In genomic region chr19:1103691-1104451, GRCh38 we compare ENCODE assay signal across 8 cellular contexts. TPM values are rescaled to one million over a fixed set of nuclear protein-coding genes. Genes with fewer than 3 reads are reported as not detected.
A peak's percentile ranks its signal among the peaks of the same experiment; 100 is the strongest.
DNase-seq lines count a peak whose midpoint lies in the region; ATAC-seq and TF ChIP-seq lines count a peak whose summit lies in the region.

A gene with protein sequence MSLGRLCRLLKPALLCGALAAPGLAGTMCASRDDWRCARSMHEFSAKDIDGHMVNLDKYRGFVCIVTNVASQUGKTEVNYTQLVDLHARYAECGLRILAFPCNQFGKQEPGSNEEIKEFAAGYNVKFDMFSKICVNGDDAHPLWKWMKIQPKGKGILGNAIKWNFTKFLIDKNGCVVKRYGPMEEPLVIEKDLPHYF (plus strand): TSS chr19:1103994. CDS start chr19:1104044, 50 bp downstream.

- no peaks in the 10 kb centered on the region for H3K27me3 ChIP-seq in BJ (ENCODE audit: control insufficient read depth, insufficient read depth, low read length)

- H3K27ac Mint-ChIP-seq in activated CD4-positive, alpha-beta T cell treated with anti-CD3 and anti-CD28 coated beads, Interleukin-2, amount 10 ng/mL, durations not matched to agents 7 days and 5 days = peak within 1 kb of the TSS; percentile 89

- peak within 1 kb of the TSS; percentile 80 for H3K4me3 ChIP-seq in BJ (ENCODE audit: low read depth, low read length)
- H3K4me3 ChIP-seq in coronary artery = peak within 1 kb of the TSS; percentile 96

- no peak for TF ChIP-seq CTCF in BJ (IDR thresholded peaks at IDR 0.05; ENCODE audit: insufficient read depth, low read depth, low read length)
- TF ChIP-seq CTCF in coronary artery (IDR thresholded peaks at IDR 0.05) = no peak

- peaks cover 10% of the 10 kb centered on the region for H3K36me3 Mint-ChIP-seq in activated CD4-positive, alpha-beta T cell treated with anti-CD3 and anti-CD28 coated beads, Interleukin-2, amount 10 ng/mL, durations not matched to agents 7 days and 5 days (ENCODE audit: low read depth)

- peak within 1 kb of the TSS; percentile 72 for H3K4me3 Mint-ChIP-seq in activated CD4-positive, alpha-beta T cell treated with anti-CD3 and anti-CD28 coated beads, Interleukin-2, amount 10 ng/mL, durations not matched to agents 7 days and 5 days

- POLR2A ChIA-PET in BJ (lab: Charles Lee) = interaction anchor here (0.6 to 1.1 kb wide), 3 partner anchors 63 to 165 kb away, joined by 3 to 4 read pairs (median 3); partner anchors contain the start of gene CIRBP
- POLR2A ChIA-PET in activated CD4-positive, alpha-beta T cell treated with anti-CD3 and anti-CD28 coated beads, Interleukin-2, amount 10 ng/mL, durations not matched to agents 7 days and 5 days (lab: Charles Lee) = no interaction called here

- H3K27ac ChIP-seq in coronary artery = peak within 1 kb of the TSS; percentile 99 to 100

- no peaks in the 10 kb centered on the region for H3K27me3 Mint-ChIP-seq in activated CD4-positive, alpha-beta T cell treated with anti-CD3 and anti-CD28 coated beads, Interleukin-2, amount 10 ng/mL, durations not matched to agents 7 days and 5 days

- peaks cover 6% of the 10 kb centered on the region for H3K9me3 Mint-ChIP-seq in activated CD4-positive, alpha-beta T cell treated with anti-CD3 and anti-CD28 coated beads, Interleukin-2, amount 10 ng/mL, durations not matched to agents 7 days and 5 days

- H3K36me3 ChIP-seq in BJ (ENCODE audit: control insufficient read depth, insufficient read depth, low read length) = peaks cover 18% of the 10 kb centered on the region

- ATAC-seq in GM19324 (IDR thresholded peaks at IDR 0.05; ENCODE audit: low FRiP score, unreplicated experiment) = peak; percentile 75
- peak; percentile 43 for ATAC-seq in HG03469 (IDR thresholded peaks at IDR 0.05; ENCODE audit: unreplicated experiment)

- CTCF ChIA-PET in BJ (lab: Yijun Ruan, JAX) = interaction anchor here (1.1 to 5.6 kb wide), 4 partner anchors 9 to 140 kb away, joined by 3 to 29 read pairs (median 4); no protein-coding TSS in a partner anchor
- CTCF ChIA-PET in activated CD4-positive, alpha-beta T cell treated with anti-CD3 and anti-CD28 coated beads, Interleukin-2, amount 10 ng/mL, durations not matched to agents 7 days and 5 days (lab: Charles Lee) = interaction anchor here (0.5 to 2.3 kb wide), 4 partner anchors 9 to 463 kb away, joined by 3 to 7 read pairs (median 3); no protein-coding TSS in a partner anchor

- DNase-seq in BJ (ENCODE audit: low read depth) (peak; percentile 93), NCI-H69 (lab: John Stamatoyannopoulos, UW) (peak; percentile 100), coronary artery (ENCODE audit: low spot score) (peak; percentile 99), left kidney (ENCODE audit: low read depth, low spot score) (peak; percentile 100)
- peak; percentile 99 for DNase-seq in activated CD4-positive, alpha-beta T cell treated with anti-CD3 and anti-CD28 coated beads, Interleukin-2, amount 10 ng/mL, durations not matched to agents 7 days and 5 days
- peak; percentile 98 to 99 for DNase-seq in stimulated activated CD4-positive, alpha-beta T cell treated with anti-CD3 and anti-CD28 coated beads, Interleukin-2, amount 100 ng/mL, for 24 hours

- H3K4me1 Mint-ChIP-seq in activated CD4-positive, alpha-beta T cell treated with anti-CD3 and anti-CD28 coated beads, Interleukin-2, amount 10 ng/mL, durations not matched to agents 7 days and 5 days = peaks cover 43% of the 10 kb centered on the region

RNA-seq across cellular contexts. Expression of the gene that starts here (rescaled TPM):
- polyA plus RNA-seq in BJ (2011; rRNA removed) = 463 and 626 TPM in 2 replicates
- 237 and 273 TPM in 2 replicates for polyA minus RNA-seq in BJ (2011; rRNA and poly(A)+ RNA removed)
- 100 to 1,000 TPM; 106 to 114 TPM for total RNA-seq in activated CD4-positive, alpha-beta T cell treated with anti-CD3 and anti-CD28 coated beads, Interleukin-2, amount 10 ng/mL, durations not matched to agents 7 days and 5 days

Comparison
In these comparisons a context has a peak if more than half of its experiments do, and no peak if none do; other contexts are left out.
1. Peak in every context shown above with its lines: DNase-seq, ATAC-seq, H3K4me3 ChIP-seq and H3K27ac ChIP-seq.